In genomic region chr18:9335255-9336045, GRCh38 we compare ENCODE assay signal across 8 cellular contexts. TPM values are rescaled to one million over a fixed set of nuclear protein-coding genes. Genes with fewer than 3 reads are reported as not detected.
DNase-seq lines count a peak whose midpoint lies in the region; ATAC-seq and TF ChIP-seq lines count a peak whose summit lies in the region.

No MANE protein-coding gene starts in this region.

- H3K9me3 ChIP-seq in Caco-2 (no peaks in the 10 kb centered on the region), adrenal gland (replicated peaks in 1 of 3) (no peaks in the 10 kb centered on the region), thymus (ENCODE audit: control insufficient read depth) (no peaks in the 10 kb centered on the region)

- intact Hi-C loops in Caco-2 (cut with micrococcal nuclease; ENCODE audit: unreplicated experiment): loop anchor here (2.0 to 10.0 kb wide), 4 partner anchors 27 to 201 kb away; partner anchors contain the start of genes ANKRD12 and RALBP1
- intact Hi-C loops in adrenal gland (cut with DNase I): no loop called here

- H3K4me1 Mint-ChIP-seq in Caco-2 (ENCODE audit: low read depth, unreplicated experiment): no peaks in the 10 kb centered on the region

- H3K27me3 Mint-ChIP-seq in Caco-2 (ENCODE audit: insufficient read depth, unreplicated experiment): no peaks in the 10 kb centered on the region

- TSS peak; percentile 50 for BruUV-seq in Caco-2 (replicated peaks; lab: Mats Ljungman, UMichigan)

- CTCF ChIA-PET in Caco-2 (lab: Charles Lee): interaction anchor here (0.7 to 1.0 kb wide), 2 partner anchors 31 to 57 kb away, joined by 3 read pairs; no protein-coding TSS in a partner anchor

- no peak for DNase-seq in Caco-2
- DNase-seq in adrenal gland: no peak
- DNase-seq in NOMO-1 treated with dmso at 0.1 percent for 144 hours (lab: John Stamatoyannopoulos, UW; ENCODE audit: unreplicated experiment): no peak

- POLR2A ChIA-PET in Caco-2 (lab: Charles Lee): interaction anchor here (1.0 to 2.0 kb wide), 4 partner anchors 14 to 308 kb away, joined by 3 to 9 read pairs (median 5); partner anchors contain the start of gene RALBP1

- H3K36me3 Mint-ChIP-seq in Caco-2 (ENCODE audit: insufficient read depth, unreplicated experiment): peaks cover 18% of the 10 kb centered on the region

- H3K27ac ChIP-seq in adrenal gland: peak overlapping the region in 4 of 5 donors; percentile 79 to 89 (median 84)
- H3K27ac ChIP-seq in layer of hippocampus (ENCODE audit: low read depth, low read length): peak overlapping the region; percentile 63
- no peak overlapping the region for H3K27ac ChIP-seq in thymus (ENCODE audit: low read depth)

- no peak for TF ChIP-seq CTCF in Caco-2 (IDR thresholded peaks at IDR 0.05; ENCODE audit: insufficient read depth in 1 of 2, low read depth in 1 of 2, low read length in 1 of 2, severe bottlenecking in 1 of 2, unreplicated experiment in 1 of 2)
- TF ChIP-seq CTCF in adrenal gland (IDR thresholded peaks at IDR 0.05): peak in 1 of 6 experiments; percentile 8

- no peak overlapping the region for H3K27ac Mint-ChIP-seq in Caco-2 (ENCODE audit: unreplicated experiment)

- H3K4me3 Mint-ChIP-seq in Caco-2 (ENCODE audit: unreplicated experiment): peak overlapping the region; percentile 97

- ATAC-seq in HG03378 (IDR thresholded peaks at IDR 0.05; ENCODE audit: unreplicated experiment) (peak; percentile 28), GM21825 (IDR thresholded peaks at IDR 0.05; ENCODE audit: unreplicated experiment) (no peak), HG02870 (IDR thresholded peaks at IDR 0.05; ENCODE audit: unreplicated experiment) (no peak)

- WGBS in adrenal gland, 4 donors: 19 to 35% (median 19%) methylated on average over 11 to 21 of the region's 21 CpGs
- WGBS in thymus: 29% methylated on average over 21 of the region's 21 CpGs

- H3K4me3 ChIP-seq in Caco-2 (ENCODE audit: low read depth, low read length) (peak overlapping the region; percentile 80), adrenal gland (peak overlapping the region; percentile 60 to 91 (median 75)), thymus (ENCODE audit: low read length) (peak overlapping the region; percentile 78)

- H3K36me3 ChIP-seq in Caco-2 (ENCODE audit: control insufficient read depth, insufficient read depth, low read length): no peaks in the 10 kb centered on the region
- H3K36me3 ChIP-seq in adrenal gland (replicated peaks in 1 of 2): no peaks in the 10 kb centered on the region
- no peaks in the 10 kb centered on the region for H3K36me3 ChIP-seq in thymus (ENCODE audit: control insufficient read depth, insufficient read depth)

- no peaks in the 10 kb centered on the region for H3K9me3 Mint-ChIP-seq in Caco-2 (ENCODE audit: unreplicated experiment)

- H3K4me1 ChIP-seq in Caco-2 (0 out of 2 replicates have a peak, but pooled peaks cover 4% of the 10 kb centered on the region), adrenal gland (replicated peaks in 1 of 2) (peaks cover 0 to 13% of the 10 kb centered on the region in 2 donors), thymus (ENCODE audit: control insufficient read depth, insufficient read depth, low read length) (peaks cover 5% of the 10 kb centered on the region)

- no peak for TF ChIP-seq POLR2A in adrenal gland (IDR thresholded peaks at IDR 0.05)

- H3K27me3 ChIP-seq in Caco-2 (replicated peaks; ENCODE audit: control insufficient read depth, insufficient read depth, low read length): no peaks in the 10 kb centered on the region
- H3K27me3 ChIP-seq in adrenal gland: no peaks in the 10 kb centered on the region
- H3K27me3 ChIP-seq in layer of hippocampus (ENCODE audit: control insufficient read depth, insufficient read depth, low read length): no peaks in the 10 kb centered on the region
- H3K27me3 ChIP-seq in thymus (ENCODE audit: control insufficient read depth, insufficient read depth): peaks cover 3% of the 10 kb centered on the region

RNA-seq across cellular contexts. Expression of gene TWSG1, which starts 0.9 kb away (rescaled TPM):
- 43.7 and 43.9 TPM in 2 replicates for total RNA-seq in Caco-2 (2022)
- 10 to 100 TPM; 21.0 to 33.5 (median 26.0) TPM for total RNA-seq in adrenal gland
- 10 to 100 TPM; 10.1 to 22.6 (median 14.5) TPM for polyA plus RNA-seq in adrenal gland
- 10.6 TPM for polyA plus RNA-seq in thymus
